Comparison of ENCODE assay signal across 15 cellular contexts in genomic region chr11:78203184-78203583, GRCh38. TPM values are rescaled to one million over a fixed set of nuclear protein-coding genes. Genes with fewer than 3 reads are reported as not detected.
DNase-seq lines count a peak whose midpoint lies in the region; ATAC-seq, FAIRE-seq and TF ChIP-seq lines count a peak whose summit lies in the region.
"Had no signal": no experiment of that assay in that cellular context is flagged by ENCODE, and none has a peak within 500 bp of the region (broad histone marks: within the 10 kb centered on the region; RNA-seq: fewer than 3 reads in every experiment).

No MANE protein-coding gene starts in this region.

- H3K4me1 ChIP-seq in HepG2 (ENCODE audit: insufficient read depth, low read length) (peaks cover 46% of the 10 kb centered on the region), right lobe of liver (peaks cover 0 to 2% (median 0%) of the 10 kb centered on the region in 4 donors), colonic mucosa (no peaks in the 10 kb centered on the region)

- no peaks in the 10 kb centered on the region for H3K9me3 Mint-ChIP-seq in activated CD4-positive, alpha-beta T cell treated with anti-CD3 and anti-CD28 coated beads, Interleukin-2, amount 10 ng/mL, durations not matched to agents 7 days and 5 days
- H3K9me3 Mint-ChIP-seq in dendritic cell treated with granulocyte-macrophage colony-stimulating factor and Interleukin-4, amounts not matched to agents 40 ng/mL and 50 ng/mL, for 4 days, result no peaks in the 10 kb centered on the region
- no peaks in the 10 kb centered on the region for H3K9me3 Mint-ChIP-seq in stimulated activated naive B cell treated with anti-CD40 and anti-IgM and Interleukin-4, amounts not matched to agents 10 μg/mL and 1 μg/mL and 100 μg/mL, for 72 hours
- H3K9me3 Mint-ChIP-seq: neural crest cell had no signal

- TF ChIP-seq POLR2A in HepG2 (IDR thresholded peaks at IDR 0.05; ENCODE audit: insufficient read depth in 1 of 2, low read depth in 2 of 2, low read length in 2 of 2) (no peak), right lobe of liver (IDR thresholded peaks at IDR 0.05) (no peak)

- no TSS peak for BruUV-seq in HepG2 (replicated peaks; lab: Mats Ljungman, UMichigan)

- TF ChIP-seq EP300 in HepG2 (IDR thresholded peaks at IDR 0.05; ENCODE audit: low read depth in 2 of 2, low read length in 2 of 2), result no peak
- no peak for TF ChIP-seq EP300 in HepG2 (CRISPR knock-in tag; IDR thresholded peaks at IDR 0.05; ENCODE audit: borderline replicate concordance)

- H3K27ac Mint-ChIP-seq in activated CD4-positive, alpha-beta T cell treated with anti-CD3 and anti-CD28 coated beads, Interleukin-2, amount 10 ng/mL, durations not matched to agents 7 days and 5 days, result peak overlapping the region; percentile 94
- peak overlapping the region; percentile 39 for H3K27ac Mint-ChIP-seq in dendritic cell treated with granulocyte-macrophage colony-stimulating factor and Interleukin-4, amounts not matched to agents 40 ng/mL and 50 ng/mL, for 4 days
- H3K27ac Mint-ChIP-seq in stimulated activated naive B cell treated with anti-CD40 and anti-IgM and Interleukin-4, amounts not matched to agents 10 μg/mL and 1 μg/mL and 100 μg/mL, for 72 hours, result no peak overlapping the region

- in situ Hi-C loops in HepG2 (cut with HindIII; ENCODE audit: extremely low pct_ligation_motif_present, low pct_unique_long_range_greater_than_20kb), result no loop called here

- H3K27me3 Mint-ChIP-seq in activated CD4-positive, alpha-beta T cell treated with anti-CD3 and anti-CD28 coated beads, Interleukin-2, amount 10 ng/mL, durations not matched to agents 7 days and 5 days, result no peaks in the 10 kb centered on the region
- H3K27me3 Mint-ChIP-seq in dendritic cell treated with granulocyte-macrophage colony-stimulating factor and Interleukin-4, amounts not matched to agents 40 ng/mL and 50 ng/mL, for 4 days, result no peaks in the 10 kb centered on the region
- H3K27me3 Mint-ChIP-seq in stimulated activated naive B cell treated with anti-CD40 and anti-IgM and Interleukin-4, amounts not matched to agents 10 μg/mL and 1 μg/mL and 100 μg/mL, for 72 hours, result no peaks in the 10 kb centered on the region

- no peak for FAIRE-seq in HepG2 (lab: Jason Lieb, UNC)
- FAIRE-seq: kidney had no signal

- no peak overlapping the region for H2AFZ ChIP-seq in HepG2 (ENCODE audit: low read length)

- peak overlapping the region; percentile 72 for H3K4me3 Mint-ChIP-seq in activated CD4-positive, alpha-beta T cell treated with anti-CD3 and anti-CD28 coated beads, Interleukin-2, amount 10 ng/mL, durations not matched to agents 7 days and 5 days
- H3K4me3 Mint-ChIP-seq in dendritic cell treated with granulocyte-macrophage colony-stimulating factor and Interleukin-4, amounts not matched to agents 40 ng/mL and 50 ng/mL, for 4 days, result no peak overlapping the region
- no peak overlapping the region for H3K4me3 Mint-ChIP-seq in stimulated activated naive B cell treated with anti-CD40 and anti-IgM and Interleukin-4, amounts not matched to agents 10 μg/mL and 1 μg/mL and 100 μg/mL, for 72 hours
- H3K4me3 Mint-ChIP-seq: neural crest cell had no signal

- H3K9ac ChIP-seq in HepG2 (ENCODE audit: insufficient read depth, low read depth, low read length) (peak overlapping the region; percentile 47), colonic mucosa (ENCODE audit: low read depth in 2 of 2, low read length in 2 of 2) (no peak overlapping the region)

- H3K27ac ChIP-seq in HepG2 (ENCODE audit: extremely low read length, insufficient read depth, low read length) (peak overlapping the region; percentile 61), right lobe of liver (no peak overlapping the region), colonic mucosa (no peak overlapping the region)
- H3K27ac ChIP-seq: SK-N-MC had no signal

- H3K4me2 ChIP-seq in HepG2 (ENCODE audit: low read depth, low read length), result peak overlapping the region; percentile 58

- CTCF ChIA-PET in HepG2 (lab: Yijun Ruan, JAX; ENCODE audit: low intra/inter-chr PET ratio, low total read pairs), result no interaction called here
- CTCF ChIA-PET in activated CD4-positive, alpha-beta T cell treated with anti-CD3 and anti-CD28 coated beads, Interleukin-2, amount 10 ng/mL, durations not matched to agents 7 days and 5 days (lab: Charles Lee), result interaction anchor here (0.9 to 3.4 kb wide), 5 partner anchors 10 to 361 kb away, joined by 3 to 24 read pairs (median 5); partner anchors contain the start of genes KCTD21 and USP35

- H3K36me3 Mint-ChIP-seq in activated CD4-positive, alpha-beta T cell treated with anti-CD3 and anti-CD28 coated beads, Interleukin-2, amount 10 ng/mL, durations not matched to agents 7 days and 5 days (ENCODE audit: low read depth), result peaks cover 33% of the 10 kb centered on the region
- H3K36me3 Mint-ChIP-seq in dendritic cell treated with granulocyte-macrophage colony-stimulating factor and Interleukin-4, amounts not matched to agents 40 ng/mL and 50 ng/mL, for 4 days (ENCODE audit: low read depth), result peaks cover 68% of the 10 kb centered on the region
- peaks cover 27 to 47% of the 10 kb centered on the region in 2 donors for H3K36me3 Mint-ChIP-seq in stimulated activated naive B cell treated with anti-CD40 and anti-IgM and Interleukin-4, amounts not matched to agents 10 μg/mL and 1 μg/mL and 100 μg/mL, for 72 hours

- ATAC-seq in HepG2, result no peak; the same call in 2 of the 3 replicates
- no peak for ATAC-seq in right lobe of liver
- ATAC-seq in stimulated activated naive B cell treated with anti-CD40 and anti-IgM and Interleukin-4, amounts not matched to agents 10 μg/mL and 1 μg/mL and 100 μg/mL, for 72 hours (replicated peaks), result peak; percentile 44 to 45
- ATAC-seq in HG03097 (IDR thresholded peaks at IDR 0.05; ENCODE audit: low FRiP score, unreplicated experiment), result no peak
- ATAC-seq in omental fat pad (ENCODE audit: low FRiP score), result no peak

- POLR2A ChIA-PET in HepG2 (lab: Yijun Ruan, JAX), result interaction anchor here (0.9 to 2.0 kb wide), 7 partner anchors 11 to 124 kb away, joined by 3 to 17 read pairs (median 7); partner anchors contain the start of genes ALG8, KCTD21, NDUFC2 and USP35
- POLR2A ChIA-PET in activated CD4-positive, alpha-beta T cell treated with anti-CD3 and anti-CD28 coated beads, Interleukin-2, amount 10 ng/mL, durations not matched to agents 7 days and 5 days (lab: Charles Lee), result interaction anchor here (0.6 kb wide), 2 partner anchors 126 to 373 kb away, joined by 5 to 10 read pairs; no protein-coding TSS in a partner anchor

- H3K36me3 ChIP-seq in HepG2 (replicated peaks in 1 of 2; ENCODE audit: control insufficient read depth in 1 of 2, insufficient read depth in 2 of 2, low read length in 2 of 2), result peaks cover 10 to 34% of the 10 kb centered on the region in 2 experiments; a peak in 4 of 5 replicates
- peaks cover 0 to 16% (median 2%) of the 10 kb centered on the region in 4 donors for H3K36me3 ChIP-seq in right lobe of liver
- H3K36me3 ChIP-seq in colonic mucosa, result no peaks in the 10 kb centered on the region

- H3K9me3 ChIP-seq in HepG2 (ENCODE audit: low read length) (no peaks in the 10 kb centered on the region), right lobe of liver (no peaks in the 10 kb centered on the region), colonic mucosa (no peaks in the 10 kb centered on the region)

- no peaks in the 10 kb centered on the region for H4K20me1 ChIP-seq in HepG2 (ENCODE audit: insufficient read depth, low read length)

- no peak for TF ChIP-seq RAD21 in HepG2 (CRISPR knock-in tag; IDR thresholded peaks at IDR 0.05)

- peaks cover 54% of the 10 kb centered on the region for H3K4me1 Mint-ChIP-seq in activated CD4-positive, alpha-beta T cell treated with anti-CD3 and anti-CD28 coated beads, Interleukin-2, amount 10 ng/mL, durations not matched to agents 7 days and 5 days
- peaks cover 18% of the 10 kb centered on the region for H3K4me1 Mint-ChIP-seq in dendritic cell treated with granulocyte-macrophage colony-stimulating factor and Interleukin-4, amounts not matched to agents 40 ng/mL and 50 ng/mL, for 4 days (ENCODE audit: low read depth)
- H3K4me1 Mint-ChIP-seq in stimulated activated naive B cell treated with anti-CD40 and anti-IgM and Interleukin-4, amounts not matched to agents 10 μg/mL and 1 μg/mL and 100 μg/mL, for 72 hours, result peaks cover 13 to 23% of the 10 kb centered on the region in 2 donors

- H3K27me3 ChIP-seq in HepG2 (ENCODE audit: control insufficient read depth in 1 of 2, insufficient read depth in 2 of 2, low read length in 2 of 2) (no peaks in the 10 kb centered on the region), right lobe of liver (no peaks in the 10 kb centered on the region), colonic mucosa (no peaks in the 10 kb centered on the region)

- H3K4me3 ChIP-seq in HepG2 (replicated peaks in 1 of 3; ENCODE audit: insufficient read depth in 1 of 3, low read depth in 2 of 3, low read length in 3 of 3) (no peak overlapping the region; a peak in 1 of 6 replicates), right lobe of liver (no peak overlapping the region), colonic mucosa (no peak overlapping the region)
- H3K4me3 ChIP-seq: SK-N-MC had no signal

- no peak for TF ChIP-seq CTCF in HepG2 (CRISPR knock-in tag; IDR thresholded peaks at IDR 0.05)
- TF ChIP-seq CTCF in right lobe of liver (IDR thresholded peaks at IDR 0.05), result no peak
- no peak for TF ChIP-seq CTCF in colonic mucosa (IDR thresholded peaks at IDR 0.05)
- TF ChIP-seq CTCF in omental fat pad (IDR thresholded peaks at IDR 0.05), result no peak

- DNase-seq in HepG2 (ENCODE audit: low spot score) (no peak), right lobe of liver (no peak), colonic mucosa (no peak), omental fat pad (ENCODE audit: low spot score) (no peak)
- DNase-seq in activated CD4-positive, alpha-beta T cell treated with anti-CD3 and anti-CD28 coated beads, Interleukin-2, amount 10 ng/mL, durations not matched to agents 7 days and 5 days, result peak; percentile 62
- no peak for DNase-seq in stimulated activated naive B cell treated with anti-CD40 and anti-IgM and Interleukin-4, amounts not matched to agents 10 μg/mL and 1 μg/mL and 100 μg/mL, for 72 hours
- DNase-seq: foreskin fibroblast, kidney, NCI-H1105 treated with DMSO at 0.1 percent for 48 hours, NCI-H82, substantia nigra had no signal

- 83% methylated on average over 10 of the region's 10 CpGs for WGBS in HepG2 (ENCODE audit: low lambda C conversion rate)
- 61% methylated on average over 6 of the region's 10 CpGs for WGBS in right lobe of liver (ENCODE audit: insufficient coverage, low coverage, low lambda C conversion rate, missing lambda C conversion rate)

- intact Hi-C loops in HepG2 (cut with micrococcal nuclease; ENCODE audit: unreplicated experiment) (loop anchor here (1.0 to 2.0 kb wide), 2 partner anchors 14 to 214 kb away; partner anchors contain the start of genes GAB2, KCTD21 and USP35), right lobe of liver (cut with DNase I) (no loop called here), colonic mucosa (cut with DNase I) (no loop called here)
- intact Hi-C loops in dendritic cell treated with granulocyte-macrophage colony-stimulating factor and Interleukin-4, amounts not matched to agents 40 ng/mL and 50 ng/mL, for 4 days (cut with micrococcal nuclease), result no loop called here

- H3K79me2 ChIP-seq in HepG2 (ENCODE audit: insufficient read depth, low read length), result no peaks in the 10 kb centered on the region

RNA-seq across cellular contexts. Expression of gene USP35, which starts 14.5 kb away (rescaled TPM):
- total RNA-seq in HepG2 (2016; rRNA removed; fragmentation: Illumina TruSeq; extraction: Trizol) (1.8 and 4.6 TPM in 2 replicates), right lobe of liver (10 to 100 TPM in 1 of 6 experiments, 1 to 10 TPM in 5; 5.3 to 10.1 (median 7.9) TPM), colonic mucosa (1 to 10 TPM; 5.2 to 5.6 TPM), omental fat pad (10 to 100 TPM in 2 of 4 donors, 1 to 10 TPM in 2; 6.7 to 15.1 (median 8.6) TPM)
- 0.71 and 0.88 TPM in 2 replicates for total RNA-seq in HepG2 (2016; cell fraction: cytosol; rRNA removed; fragmentation: Illumina TruSeq; extraction: Trizol; ENCODE audit: low read depth)
- 1.7 and 4.5 TPM in 2 replicates for total RNA-seq in HepG2 (2016; cell fraction: insoluble cytoplasmic fraction; rRNA removed; fragmentation: Illumina TruSeq; extraction: Trizol)
- 0.93 and 1.1 TPM in 2 replicates for total RNA-seq in HepG2 (2016; cell fraction: membrane; rRNA removed; fragmentation: Illumina TruSeq; extraction: Trizol)
- 5.7 and 7.4 TPM in 2 replicates for total RNA-seq in HepG2 (2016; cell fraction: nucleus; rRNA removed; fragmentation: Illumina TruSeq; extraction: Trizol)
- 7.7 and 11.1 TPM in 2 replicates for polyA plus RNA-seq in HepG2 (2011; rRNA removed)
- polyA plus RNA-seq in HepG2 (2011; cell fraction: cytosol; rRNA removed), result 4.0 and 5.2 TPM in 2 replicates
- polyA plus RNA-seq in HepG2 (2011; cell fraction: nucleus; rRNA removed), result 56.5 and 58.1 TPM in 2 replicates
- 4.1 and 5.5 TPM in 2 replicates for polyA plus RNA-seq in HepG2 (2012)
- polyA plus RNA-seq in HepG2 (2016; cell fraction: cytosol; fragmentation: Illumina TruSeq; extraction: Trizol; ENCODE audit: low read depth), result 0.20 and 0.27 TPM in 2 replicates
- polyA plus RNA-seq in HepG2 (2016; cell fraction: insoluble cytoplasmic fraction; fragmentation: Illumina TruSeq; extraction: Trizol; ENCODE audit: low read depth), result 1.4 and 2.7 TPM in 2 replicates
- 0.61 and 0.63 TPM in 2 replicates for polyA plus RNA-seq in HepG2 (2016; cell fraction: membrane; fragmentation: Illumina TruSeq; extraction: Trizol; ENCODE audit: low read depth)
- 10.1 and 12.3 TPM in 2 replicates for polyA plus RNA-seq in HepG2 (2016; cell fraction: nucleus; fragmentation: Illumina TruSeq; extraction: Trizol; ENCODE audit: insufficient read depth, low read depth)
- 5.1 and 12.7 TPM in 2 replicates for polyA minus RNA-seq in HepG2 (2011; rRNA and poly(A)+ RNA removed; ENCODE audit: low replicate concordance)
- 2.4 and 3.2 TPM in 2 replicates for polyA minus RNA-seq in HepG2 (2011; cell fraction: cytosol; rRNA and poly(A)+ RNA removed)
- 17.3 and 18.0 TPM in 2 replicates for polyA minus RNA-seq in HepG2 (2011; cell fraction: nucleus; rRNA and poly(A)+ RNA removed)
- total RNA-seq in activated CD4-positive, alpha-beta T cell treated with anti-CD3 and anti-CD28 coated beads, Interleukin-2, amount 10 ng/mL, durations not matched to agents 7 days and 5 days, result 10 to 100 TPM; 13.0 to 13.2 TPM

RNA-seq across cellular contexts. Expression of gene KCTD21, which starts 14.8 kb away (rescaled TPM):
- total RNA-seq in HepG2 (2016; rRNA removed; fragmentation: Illumina TruSeq; extraction: Trizol), result 3.1 and 3.9 TPM in 2 replicates
- total RNA-seq in HepG2 (2016; cell fraction: cytosol; rRNA removed; fragmentation: Illumina TruSeq; extraction: Trizol; ENCODE audit: low read depth), result 0.97 and 1.3 TPM in 2 replicates
- 3.3 and 4.3 TPM in 2 replicates for total RNA-seq in HepG2 (2016; cell fraction: insoluble cytoplasmic fraction; rRNA removed; fragmentation: Illumina TruSeq; extraction: Trizol)
- 3.1 TPM in 2 replicates for total RNA-seq in HepG2 (2016; cell fraction: membrane; rRNA removed; fragmentation: Illumina TruSeq; extraction: Trizol)
- total RNA-seq in HepG2 (2016; cell fraction: nucleus; rRNA removed; fragmentation: Illumina TruSeq; extraction: Trizol), result 1.3 and 1.6 TPM in 2 replicates
- 13.2 and 13.5 TPM in 2 replicates for polyA plus RNA-seq in HepG2 (2011; rRNA removed)
- 11.0 and 13.8 TPM in 2 replicates for polyA plus RNA-seq in HepG2 (2011; cell fraction: cytosol; rRNA removed)
- polyA plus RNA-seq in HepG2 (2011; cell fraction: nucleus; rRNA removed), result 5.4 and 6.0 TPM in 2 replicates
- 6.6 and 9.3 TPM in 2 replicates for polyA plus RNA-seq in HepG2 (2012)
- 1.2 and 1.4 TPM in 2 replicates for polyA plus RNA-seq in HepG2 (2016; cell fraction: cytosol; fragmentation: Illumina TruSeq; extraction: Trizol; ENCODE audit: low read depth)
- 4.8 and 5.3 TPM in 2 replicates for polyA plus RNA-seq in HepG2 (2016; cell fraction: insoluble cytoplasmic fraction; fragmentation: Illumina TruSeq; extraction: Trizol; ENCODE audit: low read depth)
- polyA plus RNA-seq in HepG2 (2016; cell fraction: membrane; fragmentation: Illumina TruSeq; extraction: Trizol; ENCODE audit: low read depth), result 2.5 and 3.1 TPM in 2 replicates
- polyA plus RNA-seq in HepG2 (2016; cell fraction: nucleus; fragmentation: Illumina TruSeq; extraction: Trizol; ENCODE audit: insufficient read depth, low read depth), result 3.6 and 4.7 TPM in 2 replicates
- 14.8 and 38.3 TPM in 2 replicates for polyA minus RNA-seq in HepG2 (2011; rRNA and poly(A)+ RNA removed; ENCODE audit: low replicate concordance)
- 8.7 and 11.6 TPM in 2 replicates for polyA minus RNA-seq in HepG2 (2011; cell fraction: cytosol; rRNA and poly(A)+ RNA removed)
- polyA minus RNA-seq in HepG2 (2011; cell fraction: nucleus; rRNA and poly(A)+ RNA removed), result 5.3 and 6.6 TPM in 2 replicates
- 10 to 100 TPM in 5 of 6 experiments, 1 to 10 TPM in 1; 9.6 to 15.6 (median 11.9) TPM for total RNA-seq in right lobe of liver
- 1 to 10 TPM; 8.9 TPM for total RNA-seq in activated CD4-positive, alpha-beta T cell treated with anti-CD3 and anti-CD28 coated beads, Interleukin-2, amount 10 ng/mL, durations not matched to agents 7 days and 5 days
- 1 to 10 TPM; 7.5 to 9.2 TPM for total RNA-seq in colonic mucosa
- 10 to 100 TPM in 3 of 4 donors, 1 to 10 TPM in 1; 9.6 to 21.5 (median 13.7) TPM for total RNA-seq in omental fat pad

Comparison
In these comparisons a context has a peak if more than half of its experiments do, and no peak if none do; other contexts are left out.
1. ATAC-seq: peak in stimulated activated naive B cell treated with anti-CD40 and anti-IgM and Interleukin-4, amounts not matched to agents 10 μg/mL and 1 μg/mL and 100 μg/mL, for 72 hours (2 of 2); none in HepG2 (single experiment), right lobe of liver (0 of 4), HG03097 (single experiment) and omental fat pad (single experiment).